In genomic region chr20:61162506-61162905, GRCh38 we compare ENCODE assay signal across 22 cellular contexts.
"Had no signal": no experiment of that assay in that cellular context is flagged by ENCODE, and none has a peak within 500 bp of the region (broad histone marks: within the 10 kb centered on the region; RNA-seq: fewer than 3 reads in every experiment).

No MANE protein-coding gene starts in this region.

- H3K36me3 Mint-ChIP-seq: natural killer cell treated with Interleukin-12 subunit alpha and Interleukin-12 subunit beta and Interleukin-15 and Interleukin-18, amount 100 ng/mL, for 72 hours; WTC11 had no signal

- DNase-seq: activated CD4-positive, alpha-beta T cell treated with anti-CD3 and anti-CD28 coated beads for 1 hour; activated CD4-positive, alpha-beta T cell treated with anti-CD3 and anti-CD28 coated beads, Interleukin-2, amount 50 U/mL, for 1 hour; activated CD8-positive, alpha-beta T cell treated with anti-CD3 and anti-CD28 coated beads for 36 hours; activated naive CD4-positive, alpha-beta T cell; activated T-cell treated with anti-CD3 and anti-CD28 coated beads, Interleukin-2, amount 50 U/mL, for 4 hours; dermis blood vessel endothelial cell; effector CD4-positive, alpha-beta T cell; esophagus squamous epithelium; foreskin melanocyte; left lung; mesendoderm; mucosa of descending colon; right lobe of liver; stimulated activated CD4-positive, alpha-beta T cell treated with anti-CD3 and anti-CD28 coated beads, Interleukin-2, amount 100 ng/mL, for 48 hours; trophoblast cell had no signal

- H3K4me3 ChIP-seq: esophagus squamous epithelium, left lung, lung, mucosa of descending colon, right lobe of liver, thoracic aorta had no signal

- H3K27ac Mint-ChIP-seq: activated CD8-positive, alpha-beta T cell treated with anti-CD3 and anti-CD28 coated beads for 36 hours; activated naive CD4-positive, alpha-beta T cell treated with anti-CD3 and anti-CD28 coated beads, Interleukin-2, amount 50 U/mL, for 72 hours; activated T-helper 2 cell treated with anti-CD3 and anti-CD28 coated beads, Interferon-gamma antibody, Interleukin-2, Interleukin-4, amounts not matched to agents 10 μg/mL and 5 μg/mL and 100 μg/mL, durations not matched to agents 14 hours and 24 hours and 36 hours; natural killer cell treated with Interleukin-12 subunit alpha and Interleukin-12 subunit beta and Interleukin-15 and Interleukin-18, amount 100 ng/mL, for 72 hours; stimulated activated naive CD8-positive, alpha-beta T cell treated with anti-CD3 and anti-CD28 coated beads, Interleukin-15, Interleukin-2, amounts not matched to agents 100 ng/mL and 50 ng/mL, for 24 hours; WTC11 had no signal

- ATAC-seq: activated CD8-positive, alpha-beta T cell treated with anti-CD3 and anti-CD28 coated beads for 36 hours; activated naive CD4-positive, alpha-beta T cell treated with anti-CD3 and anti-CD28 coated beads, Interleukin-2, amount 50 U/mL, for 72 hours; activated T-cell treated with anti-CD3 and anti-CD28 coated beads, Interleukin-2, amount 50 U/mL, for 4 hours; left lung; mucosa of descending colon; natural killer cell treated with Interleukin-12 subunit alpha and Interleukin-12 subunit beta and Interleukin-15 and Interleukin-18, amount 100 ng/mL, for 72 hours; right lobe of liver; WTC11 had no signal

- H3K36me3 ChIP-seq: esophagus squamous epithelium, left lung, right lobe of liver, thoracic aorta had no signal

- H3K9me3 ChIP-seq: esophagus squamous epithelium, left lung, mucosa of descending colon, right lobe of liver, thoracic aorta had no signal

- H3K27ac ChIP-seq: esophagus squamous epithelium, left lung, right lobe of liver, thoracic aorta had no signal

- H3K9me3 Mint-ChIP-seq: activated CD8-positive, alpha-beta T cell treated with anti-CD3 and anti-CD28 coated beads for 36 hours; activated T-helper 2 cell treated with anti-CD3 and anti-CD28 coated beads, Interferon-gamma antibody, Interleukin-2, Interleukin-4, amounts not matched to agents 10 μg/mL and 5 μg/mL and 100 μg/mL, durations not matched to agents 14 hours and 24 hours and 36 hours; natural killer cell treated with Interleukin-12 subunit alpha and Interleukin-12 subunit beta and Interleukin-15 and Interleukin-18, amount 100 ng/mL, for 72 hours; stimulated activated naive CD8-positive, alpha-beta T cell treated with anti-CD3 and anti-CD28 coated beads, Interleukin-15, Interleukin-2, amounts not matched to agents 100 ng/mL and 50 ng/mL, for 24 hours had no signal

- H3K4me1 ChIP-seq: esophagus squamous epithelium, left lung, right lobe of liver had no signal

- H3K4me3 Mint-ChIP-seq: activated CD8-positive, alpha-beta T cell treated with anti-CD3 and anti-CD28 coated beads for 36 hours; activated T-cell treated with anti-CD3 and anti-CD28 coated beads, Interleukin-2, amount 50 U/mL, for 4 hours; natural killer cell treated with Interleukin-12 subunit alpha and Interleukin-12 subunit beta and Interleukin-15 and Interleukin-18, amount 100 ng/mL, for 72 hours; stimulated activated naive CD8-positive, alpha-beta T cell treated with anti-CD3 and anti-CD28 coated beads, Interleukin-15, Interleukin-2, amounts not matched to agents 100 ng/mL and 50 ng/mL, for 24 hours; WTC11 had no signal

- H3K27me3 ChIP-seq: esophagus squamous epithelium, right lobe of liver had no signal
